Comparison of ENCODE assay signal across 1 cellular context in the genomic region with DNA sequence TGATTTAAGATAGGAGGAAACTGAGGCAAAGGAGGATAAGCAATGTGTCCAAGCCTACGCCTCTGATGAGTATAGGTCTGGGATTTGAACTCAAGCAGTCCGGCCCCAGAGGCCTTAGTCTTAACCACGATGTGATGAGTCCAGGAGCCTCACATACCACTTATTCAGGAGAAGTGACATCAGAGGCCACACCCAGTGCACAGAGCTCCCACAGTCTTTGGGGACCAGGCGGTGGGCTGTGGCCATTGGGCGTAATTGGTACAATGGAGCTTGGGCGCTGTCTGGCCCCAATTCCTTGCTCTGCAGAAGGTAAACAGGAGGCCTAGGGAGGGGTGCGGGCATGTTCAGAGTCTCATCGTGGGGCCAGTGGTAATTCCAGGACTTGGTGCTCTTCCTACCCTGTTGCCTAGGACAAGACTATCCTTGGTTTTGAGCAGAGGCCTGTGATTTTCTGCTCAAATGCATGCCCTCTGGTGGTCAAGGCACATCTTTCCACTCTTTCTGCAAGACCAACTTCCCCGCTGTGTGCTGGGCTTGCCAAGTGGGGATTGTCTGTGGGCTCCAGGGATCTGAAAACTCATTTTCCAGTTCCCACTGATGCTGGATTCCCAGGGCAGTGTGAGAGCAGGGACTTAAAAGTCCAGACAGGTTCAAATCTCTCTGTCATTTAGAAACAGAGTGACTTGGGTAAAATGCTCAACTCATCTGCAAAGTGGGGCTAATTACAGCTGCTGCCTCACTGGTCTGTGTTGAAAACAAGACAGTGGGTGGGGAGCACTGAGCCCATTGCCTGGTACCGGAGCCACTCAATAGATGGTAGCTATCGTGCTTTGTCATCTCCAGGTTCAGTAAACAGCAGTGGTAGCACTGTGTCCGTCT.
TF ChIP-seq lines count a peak whose summit lies in the region.

No MANE protein-coding gene starts in this region.

TF ChIP-seq in HepG2, 621 proteins besides CTCF, POLR2A, EP300 and RAD21 (continued from another document and continues in another):
- TF ChIP-seq, protein P1, sequence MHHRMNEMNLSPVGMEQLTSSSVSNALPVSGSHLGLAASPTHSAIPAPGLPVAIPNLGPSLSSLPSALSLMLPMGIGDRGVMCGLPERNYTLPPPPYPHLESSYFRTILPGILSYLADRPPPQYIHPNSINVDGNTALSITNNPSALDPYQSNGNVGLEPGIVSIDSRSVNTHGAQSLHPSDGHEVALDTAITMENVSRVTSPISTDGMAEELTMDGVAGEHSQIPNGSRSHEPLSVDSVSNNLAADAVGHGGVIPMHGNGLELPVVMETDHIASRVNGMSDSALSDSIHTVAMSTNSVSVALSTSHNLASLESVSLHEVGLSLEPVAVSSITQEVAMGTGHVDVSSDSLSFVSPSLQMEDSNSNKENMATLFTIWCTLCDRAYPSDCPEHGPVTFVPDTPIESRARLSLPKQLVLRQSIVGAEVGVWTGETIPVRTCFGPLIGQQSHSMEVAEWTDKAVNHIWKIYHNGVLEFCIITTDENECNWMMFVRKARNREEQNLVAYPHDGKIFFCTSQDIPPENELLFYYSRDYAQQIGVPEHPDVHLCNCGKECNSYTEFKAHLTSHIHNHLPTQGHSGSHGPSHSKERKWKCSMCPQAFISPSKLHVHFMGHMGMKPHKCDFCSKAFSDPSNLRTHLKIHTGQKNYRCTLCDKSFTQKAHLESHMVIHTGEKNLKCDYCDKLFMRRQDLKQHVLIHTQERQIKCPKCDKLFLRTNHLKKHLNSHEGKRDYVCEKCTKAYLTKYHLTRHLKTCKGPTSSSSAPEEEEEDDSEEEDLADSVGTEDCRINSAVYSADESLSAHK (CRISPR knock-in tag; IDR thresholded peaks at IDR 0.05; ENCODE audit: borderline replicate concordance): no peak
- TF ChIP-seq ZNF792 (CRISPR knock-in tag; IDR thresholded peaks at IDR 0.05) (peak; percentile 63; the same call in 1 of the 2 replicates), ZNF546 (CRISPR knock-in tag; conservative IDR thresholded peaks at IDR 0.05) (no peak), SP1 (IDR thresholded peaks at IDR 0.05) (no peak), SP1 (CRISPR knock-in tag; IDR thresholded peaks at IDR 0.05) (no peak), SIX4 (CRISPR knock-in tag; IDR thresholded peaks at IDR 0.05) (no peak), ZNF256 (CRISPR knock-in tag; conservative IDR thresholded peaks at IDR 0.05) (0 out of 2 replicates have a peak, but pooled peaks have one; percentile 52), HMG20A (CRISPR knock-in tag; IDR thresholded peaks at IDR 0.05; ENCODE audit: borderline replicate concordance) (no peak), ZNF430 (CRISPR knock-in tag; IDR thresholded peaks at IDR 0.05) (no peak), TAF15 (IDR thresholded peaks at IDR 0.05; ENCODE audit: low read depth, low read length, poor library complexity, severe bottlenecking) (no peak), PPARG (CRISPR knock-in tag; conservative IDR thresholded peaks at IDR 0.05) (no peak), ZBTB21 (CRISPR knock-in tag; IDR thresholded peaks at IDR 0.05) (no peak), XRCC5 (optimal IDR thresholded peaks at IDR 0.05; ENCODE audit: low read length) (peak; percentile 24), ZBTB20 (CRISPR knock-in tag; IDR thresholded peaks at IDR 0.05; ENCODE audit: borderline replicate concordance, low read depth) (no peak), ZNF605 (CRISPR knock-in tag; IDR thresholded peaks at IDR 0.05) (peak; percentile 63; the same call in 1 of the 2 replicates), HNRNPK (IDR thresholded peaks at IDR 0.05; ENCODE audit: low read depth, low read length, poor library complexity, severe bottlenecking) (no peak), ZNF468 (CRISPR knock-in tag; IDR thresholded peaks at IDR 0.05) (no peak), BRD4 (CRISPR knock-in tag; IDR thresholded peaks at IDR 0.05) (no peak), PAWR (CRISPR knock-in tag; IDR thresholded peaks at IDR 0.05; ENCODE audit: borderline replicate concordance) (no peak), SMC3 (IDR thresholded peaks at IDR 0.05; ENCODE audit: low read length) (peak; percentile 89), ZNF207 (IDR thresholded peaks at IDR 0.05; ENCODE audit: borderline replicate concordance) (no peak), IKZF4 (CRISPR knock-in tag; IDR thresholded peaks at IDR 0.05; ENCODE audit: borderline replicate concordance, low read depth, not compliant biosample characterization) (no peak), ZNF883 (CRISPR knock-in tag; IDR thresholded peaks at IDR 0.05; ENCODE audit: not compliant biosample characterization) (no peak), ATAD3A (CRISPR knock-in tag; IDR thresholded peaks at IDR 0.05) (no peak), IRF2 (CRISPR knock-in tag; IDR thresholded peaks at IDR 0.05) (0 out of 2 replicates have a peak, but pooled peaks have one; percentile 29), SRSF9 (IDR thresholded peaks at IDR 0.05; ENCODE audit: borderline replicate concordance, insufficient read depth, low read depth, low read length, poor library complexity, severe bottlenecking) (no peak), ISX (CRISPR knock-in tag; conservative IDR thresholded peaks at IDR 0.05) (no peak), GLI4 (CRISPR knock-in tag; IDR thresholded peaks at IDR 0.05; ENCODE audit: borderline replicate concordance) (no peak), ZFY (CRISPR knock-in tag; IDR thresholded peaks at IDR 0.05) (peak; percentile 61), ZNF879 (CRISPR knock-in tag; IDR thresholded peaks at IDR 0.05) (no peak), RORA (CRISPR knock-in tag; IDR thresholded peaks at IDR 0.05) (no peak), NKX3-1 (CRISPR knock-in tag; IDR thresholded peaks at IDR 0.05) (no peak), CENPX (CRISPR knock-in tag; IDR thresholded peaks at IDR 0.05) (no peak), RBM39 (IDR thresholded peaks at IDR 0.05; ENCODE audit: low read depth, low read length, poor library complexity, severe bottlenecking) (no peak), ZNF33B (CRISPR knock-in tag; IDR thresholded peaks at IDR 0.05) (no peak), MAZ (IDR thresholded peaks at IDR 0.05; ENCODE audit: borderline replicate concordance, low read depth, low read length) (no peak), MAZ (CRISPR knock-in tag; IDR thresholded peaks at IDR 0.05; ENCODE audit: low read depth) (0 out of 2 replicates have a peak, but pooled peaks have one; percentile 11), ZFAT (CRISPR knock-in tag; conservative IDR thresholded peaks at IDR 0.05) (no peak), STAT5B (CRISPR knock-in tag; IDR thresholded peaks at IDR 0.05) (peak; percentile 20; the same call in 1 of the 2 replicates)
- TF ChIP-seq, protein P2, sequence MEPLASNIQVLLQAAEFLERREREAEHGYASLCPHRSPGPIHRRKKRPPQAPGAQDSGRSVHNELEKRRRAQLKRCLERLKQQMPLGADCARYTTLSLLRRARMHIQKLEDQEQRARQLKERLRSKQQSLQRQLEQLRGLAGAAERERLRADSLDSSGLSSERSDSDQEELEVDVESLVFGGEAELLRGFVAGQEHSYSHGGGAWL (CRISPR knock-in tag; IDR thresholded peaks at IDR 0.05): 0 out of 2 replicates have a peak, but pooled peaks have one; percentile 31
- TF ChIP-seq, protein P3, sequence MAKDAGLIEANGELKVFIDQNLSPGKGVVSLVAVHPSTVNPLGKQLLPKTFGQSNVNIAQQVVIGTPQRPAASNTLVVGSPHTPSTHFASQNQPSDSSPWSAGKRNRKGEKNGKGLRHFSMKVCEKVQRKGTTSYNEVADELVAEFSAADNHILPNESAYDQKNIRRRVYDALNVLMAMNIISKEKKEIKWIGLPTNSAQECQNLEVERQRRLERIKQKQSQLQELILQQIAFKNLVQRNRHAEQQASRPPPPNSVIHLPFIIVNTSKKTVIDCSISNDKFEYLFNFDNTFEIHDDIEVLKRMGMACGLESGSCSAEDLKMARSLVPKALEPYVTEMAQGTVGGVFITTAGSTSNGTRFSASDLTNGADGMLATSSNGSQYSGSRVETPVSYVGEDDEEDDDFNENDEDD (CRISPR knock-in tag; IDR thresholded peaks at IDR 0.05; ENCODE audit: borderline replicate concordance): no peak
- TF ChIP-seq, protein P4, sequence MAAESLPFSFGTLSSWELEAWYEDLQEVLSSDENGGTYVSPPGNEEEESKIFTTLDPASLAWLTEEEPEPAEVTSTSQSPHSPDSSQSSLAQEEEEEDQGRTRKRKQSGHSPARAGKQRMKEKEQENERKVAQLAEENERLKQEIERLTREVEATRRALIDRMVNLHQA (CRISPR knock-in tag; IDR thresholded peaks at IDR 0.05): no peak
- TF ChIP-seq, protein P5, sequence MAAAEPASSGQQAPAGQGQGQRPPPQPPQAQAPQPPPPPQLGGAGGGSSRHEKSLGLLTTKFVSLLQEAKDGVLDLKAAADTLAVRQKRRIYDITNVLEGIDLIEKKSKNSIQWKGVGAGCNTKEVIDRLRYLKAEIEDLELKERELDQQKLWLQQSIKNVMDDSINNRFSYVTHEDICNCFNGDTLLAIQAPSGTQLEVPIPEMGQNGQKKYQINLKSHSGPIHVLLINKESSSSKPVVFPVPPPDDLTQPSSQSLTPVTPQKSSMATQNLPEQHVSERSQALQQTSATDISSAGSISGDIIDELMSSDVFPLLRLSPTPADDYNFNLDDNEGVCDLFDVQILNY (CRISPR knock-in tag; conservative IDR thresholded peaks at IDR 0.05): no peak
- TF ChIP-seq, protein P6, sequence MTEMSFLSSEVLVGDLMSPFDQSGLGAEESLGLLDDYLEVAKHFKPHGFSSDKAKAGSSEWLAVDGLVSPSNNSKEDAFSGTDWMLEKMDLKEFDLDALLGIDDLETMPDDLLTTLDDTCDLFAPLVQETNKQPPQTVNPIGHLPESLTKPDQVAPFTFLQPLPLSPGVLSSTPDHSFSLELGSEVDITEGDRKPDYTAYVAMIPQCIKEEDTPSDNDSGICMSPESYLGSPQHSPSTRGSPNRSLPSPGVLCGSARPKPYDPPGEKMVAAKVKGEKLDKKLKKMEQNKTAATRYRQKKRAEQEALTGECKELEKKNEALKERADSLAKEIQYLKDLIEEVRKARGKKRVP (CRISPR knock-in tag; IDR thresholded peaks at IDR 0.05): no peak
- TF ChIP-seq, protein P7, sequence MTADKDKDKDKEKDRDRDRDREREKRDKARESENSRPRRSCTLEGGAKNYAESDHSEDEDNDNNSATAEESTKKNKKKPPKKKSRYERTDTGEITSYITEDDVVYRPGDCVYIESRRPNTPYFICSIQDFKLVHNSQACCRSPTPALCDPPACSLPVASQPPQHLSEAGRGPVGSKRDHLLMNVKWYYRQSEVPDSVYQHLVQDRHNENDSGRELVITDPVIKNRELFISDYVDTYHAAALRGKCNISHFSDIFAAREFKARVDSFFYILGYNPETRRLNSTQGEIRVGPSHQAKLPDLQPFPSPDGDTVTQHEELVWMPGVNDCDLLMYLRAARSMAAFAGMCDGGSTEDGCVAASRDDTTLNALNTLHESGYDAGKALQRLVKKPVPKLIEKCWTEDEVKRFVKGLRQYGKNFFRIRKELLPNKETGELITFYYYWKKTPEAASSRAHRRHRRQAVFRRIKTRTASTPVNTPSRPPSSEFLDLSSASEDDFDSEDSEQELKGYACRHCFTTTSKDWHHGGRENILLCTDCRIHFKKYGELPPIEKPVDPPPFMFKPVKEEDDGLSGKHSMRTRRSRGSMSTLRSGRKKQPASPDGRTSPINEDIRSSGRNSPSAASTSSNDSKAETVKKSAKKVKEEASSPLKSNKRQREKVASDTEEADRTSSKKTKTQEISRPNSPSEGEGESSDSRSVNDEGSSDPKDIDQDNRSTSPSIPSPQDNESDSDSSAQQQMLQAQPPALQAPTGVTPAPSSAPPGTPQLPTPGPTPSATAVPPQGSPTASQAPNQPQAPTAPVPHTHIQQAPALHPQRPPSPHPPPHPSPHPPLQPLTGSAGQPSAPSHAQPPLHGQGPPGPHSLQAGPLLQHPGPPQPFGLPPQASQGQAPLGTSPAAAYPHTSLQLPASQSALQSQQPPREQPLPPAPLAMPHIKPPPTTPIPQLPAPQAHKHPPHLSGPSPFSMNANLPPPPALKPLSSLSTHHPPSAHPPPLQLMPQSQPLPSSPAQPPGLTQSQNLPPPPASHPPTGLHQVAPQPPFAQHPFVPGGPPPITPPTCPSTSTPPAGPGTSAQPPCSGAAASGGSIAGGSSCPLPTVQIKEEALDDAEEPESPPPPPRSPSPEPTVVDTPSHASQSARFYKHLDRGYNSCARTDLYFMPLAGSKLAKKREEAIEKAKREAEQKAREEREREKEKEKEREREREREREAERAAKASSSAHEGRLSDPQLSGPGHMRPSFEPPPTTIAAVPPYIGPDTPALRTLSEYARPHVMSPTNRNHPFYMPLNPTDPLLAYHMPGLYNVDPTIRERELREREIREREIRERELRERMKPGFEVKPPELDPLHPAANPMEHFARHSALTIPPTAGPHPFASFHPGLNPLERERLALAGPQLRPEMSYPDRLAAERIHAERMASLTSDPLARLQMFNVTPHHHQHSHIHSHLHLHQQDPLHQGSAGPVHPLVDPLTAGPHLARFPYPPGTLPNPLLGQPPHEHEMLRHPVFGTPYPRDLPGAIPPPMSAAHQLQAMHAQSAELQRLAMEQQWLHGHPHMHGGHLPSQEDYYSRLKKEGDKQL (CRISPR knock-in tag; IDR thresholded peaks at IDR 0.05; ENCODE audit: low read depth): no peak
- TF ChIP-seq, protein P8, sequence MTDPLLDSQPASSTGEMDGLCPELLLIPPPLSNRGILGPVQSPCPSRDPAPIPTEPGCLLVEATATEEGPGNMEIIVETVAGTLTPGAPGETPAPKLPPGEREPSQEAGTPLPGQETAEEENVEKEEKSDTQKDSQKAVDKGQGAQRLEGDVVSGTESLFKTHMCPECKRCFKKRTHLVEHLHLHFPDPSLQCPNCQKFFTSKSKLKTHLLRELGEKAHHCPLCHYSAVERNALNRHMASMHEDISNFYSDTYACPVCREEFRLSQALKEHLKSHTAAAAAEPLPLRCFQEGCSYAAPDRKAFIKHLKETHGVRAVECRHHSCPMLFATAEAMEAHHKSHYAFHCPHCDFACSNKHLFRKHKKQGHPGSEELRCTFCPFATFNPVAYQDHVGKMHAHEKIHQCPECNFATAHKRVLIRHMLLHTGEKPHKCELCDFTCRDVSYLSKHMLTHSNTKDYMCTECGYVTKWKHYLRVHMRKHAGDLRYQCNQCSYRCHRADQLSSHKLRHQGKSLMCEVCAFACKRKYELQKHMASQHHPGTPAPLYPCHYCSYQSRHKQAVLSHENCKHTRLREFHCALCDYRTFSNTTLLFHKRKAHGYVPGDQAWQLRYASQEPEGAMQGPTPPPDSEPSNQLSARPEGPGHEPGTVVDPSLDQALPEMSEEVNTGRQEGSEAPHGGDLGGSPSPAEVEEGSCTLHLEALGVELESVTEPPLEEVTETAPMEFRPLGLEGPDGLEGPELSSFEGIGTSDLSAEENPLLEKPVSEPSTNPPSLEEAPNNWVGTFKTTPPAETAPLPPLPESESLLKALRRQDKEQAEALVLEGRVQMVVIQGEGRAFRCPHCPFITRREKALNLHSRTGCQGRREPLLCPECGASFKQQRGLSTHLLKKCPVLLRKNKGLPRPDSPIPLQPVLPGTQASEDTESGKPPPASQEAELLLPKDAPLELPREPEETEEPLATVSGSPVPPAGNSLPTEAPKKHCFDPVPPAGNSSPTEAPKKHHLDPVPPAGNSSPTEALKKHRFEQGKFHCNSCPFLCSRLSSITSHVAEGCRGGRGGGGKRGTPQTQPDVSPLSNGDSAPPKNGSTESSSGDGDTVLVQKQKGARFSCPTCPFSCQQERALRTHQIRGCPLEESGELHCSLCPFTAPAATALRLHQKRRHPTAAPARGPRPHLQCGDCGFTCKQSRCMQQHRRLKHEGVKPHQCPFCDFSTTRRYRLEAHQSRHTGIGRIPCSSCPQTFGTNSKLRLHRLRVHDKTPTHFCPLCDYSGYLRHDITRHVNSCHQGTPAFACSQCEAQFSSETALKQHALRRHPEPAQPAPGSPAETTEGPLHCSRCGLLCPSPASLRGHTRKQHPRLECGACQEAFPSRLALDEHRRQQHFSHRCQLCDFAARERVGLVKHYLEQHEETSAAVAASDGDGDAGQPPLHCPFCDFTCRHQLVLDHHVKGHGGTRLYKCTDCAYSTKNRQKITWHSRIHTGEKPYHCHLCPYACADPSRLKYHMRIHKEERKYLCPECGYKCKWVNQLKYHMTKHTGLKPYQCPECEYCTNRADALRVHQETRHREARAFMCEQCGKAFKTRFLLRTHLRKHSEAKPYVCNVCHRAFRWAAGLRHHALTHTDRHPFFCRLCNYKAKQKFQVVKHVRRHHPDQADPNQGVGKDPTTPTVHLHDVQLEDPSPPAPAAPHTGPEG (CRISPR knock-in tag; IDR thresholded peaks at IDR 0.05): peak; percentile 94; the same call in 1 of the 2 replicates
